Comparison of ENCODE assay signal across 1 cellular context in genomic region chr12:52188658-52189057, GRCh38.
TF ChIP-seq lines count a peak whose summit lies in the region.

No MANE protein-coding gene starts in this region.

TF ChIP-seq in IMR-90, 13 proteins besides CTCF, POLR2A, EP300 and RAD21 (continued from another document):
- TF ChIP-seq ELK1 (IDR thresholded peaks at IDR 0.05; ENCODE audit: borderline replicate concordance, low read depth, low read length) (no peak), MAZ (IDR thresholded peaks at IDR 0.05; ENCODE audit: borderline replicate concordance, low read depth, low read length) (no peak)
